Comparison of ENCODE assay signal across 1 cellular context in the genomic region with DNA sequence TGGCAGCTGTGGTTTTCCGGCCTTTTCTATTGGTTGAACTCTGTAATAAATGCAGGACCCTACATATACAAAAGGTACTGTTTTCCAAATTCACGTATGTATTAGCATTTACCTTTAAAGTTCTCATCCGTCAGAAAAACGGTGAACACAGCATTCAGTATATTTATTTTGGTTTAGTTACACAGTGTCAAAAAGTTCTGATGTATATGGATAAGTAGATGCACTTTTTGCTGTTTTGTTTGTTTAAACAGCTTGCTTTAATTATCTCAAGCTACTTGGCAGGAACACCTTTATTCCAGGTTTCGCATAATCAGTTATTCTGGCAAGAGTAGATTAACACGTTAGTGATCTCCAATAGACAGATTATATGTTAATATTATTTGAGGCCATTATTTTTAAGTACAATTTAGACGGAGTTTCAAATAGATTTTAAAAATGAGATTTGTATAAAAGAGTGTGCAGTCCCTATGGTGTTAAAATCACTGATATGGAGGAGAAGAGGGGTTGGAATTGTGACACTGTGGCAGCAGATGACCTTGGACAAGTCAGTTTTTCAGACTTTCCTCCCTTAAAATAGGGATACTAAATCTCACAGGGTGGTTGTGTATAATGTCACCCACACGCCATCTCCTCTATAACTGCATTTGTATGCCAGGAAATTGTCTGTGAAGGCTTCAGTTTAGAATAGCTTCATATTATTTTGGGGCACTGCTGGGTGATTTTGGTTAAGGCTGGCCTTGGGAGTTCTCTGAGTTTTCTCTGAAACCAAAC.
TF ChIP-seq lines count a peak whose summit lies in the region.

No MANE protein-coding gene starts in this region.

TF ChIP-seq in H1, 55 proteins besides CTCF, POLR2A, EP300 and RAD21:
- TF ChIP-seq BRCA1 (IDR thresholded peaks at IDR 0.05; ENCODE audit: low read depth, low read length) (no peak), CBX5 (IDR thresholded peaks at IDR 0.05; ENCODE audit: low read depth, low read length) (no peak), KDM5A (IDR thresholded peaks at IDR 0.05; ENCODE audit: low read length) (no peak), SIN3A (conservative IDR thresholded peaks at IDR 0.05 in 1 of 2, IDR thresholded peaks at IDR 0.05 in 1 of 2; ENCODE audit: low read depth in 1 of 2, low read length in 2 of 2) (no peak), SP1 (IDR thresholded peaks at IDR 0.05; ENCODE audit: low read depth, low read length) (no peak), ATF2 (IDR thresholded peaks at IDR 0.05; ENCODE audit: low read length) (no peak), TBP (IDR thresholded peaks at IDR 0.05; ENCODE audit: low read depth, low read length) (no peak)
